In the genomic region with DNA sequence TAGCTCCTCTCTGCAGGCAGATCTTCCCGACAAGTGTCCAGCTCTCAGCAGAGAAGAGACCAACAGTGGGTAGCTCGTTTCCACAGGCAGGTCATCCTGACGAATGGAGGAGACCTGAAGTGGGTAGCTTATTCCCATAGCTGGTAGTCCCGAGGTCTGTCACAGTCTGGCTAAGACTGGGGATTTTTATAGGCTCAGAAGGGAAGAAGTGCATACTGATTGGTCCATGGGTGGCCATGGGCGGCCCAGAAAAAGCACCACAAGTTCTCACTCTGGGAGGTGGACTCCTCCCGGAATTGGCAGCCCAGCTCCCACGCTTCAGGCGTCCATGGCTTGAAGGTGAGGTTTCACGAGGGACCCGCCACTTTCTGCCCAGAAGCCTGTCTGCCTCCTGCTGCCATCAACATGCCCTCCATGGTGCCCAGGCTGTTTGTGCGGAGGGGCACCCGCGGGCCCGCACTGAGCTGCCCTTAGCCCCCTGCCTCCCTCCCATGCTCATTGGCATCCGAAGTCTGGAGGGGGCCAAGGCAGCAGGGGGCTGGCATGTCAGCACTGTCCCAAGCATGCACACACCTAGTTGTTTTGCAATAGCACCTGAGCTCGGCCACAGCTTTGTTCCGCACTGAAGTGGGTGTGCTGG, we compare ENCODE assay signal across 25 cellular contexts. TPM values are rescaled to one million over a fixed set of nuclear protein-coding genes. Genes with fewer than 3 reads are reported as not detected.
DNase-seq lines count a peak whose midpoint lies in the region; ATAC-seq, FAIRE-seq and TF ChIP-seq lines count a peak whose summit lies in the region.
"Had no signal": no experiment of that assay in that cellular context is flagged by ENCODE, and none has a peak within 500 bp of the region (broad histone marks: within the 10 kb centered on the region; RNA-seq: fewer than 3 reads in every experiment).

No MANE protein-coding gene starts in this region.

- no peak for TF ChIP-seq RAD21 in HCT116 (IDR thresholded peaks at IDR 0.05; ENCODE audit: low read depth)

- H4K20me1 ChIP-seq in HCT116 (ENCODE audit: insufficient read depth) = no peaks in the 10 kb centered on the region

- H3K36me3 ChIP-seq in HCT116 (ENCODE audit: control insufficient read depth in 1 of 2, insufficient read depth in 2 of 2, low read length in 2 of 2) (no peaks in the 10 kb centered on the region), bronchial epithelial cell (ENCODE audit: control insufficient read depth, insufficient read depth, low read length) (no peaks in the 10 kb centered on the region), stomach (no peaks in the 10 kb centered on the region)
- H3K36me3 ChIP-seq: HAP-1 had no signal

- no peak overlapping the region for H3K4me2 ChIP-seq in HCT116 (ENCODE audit: low read length)

- H3K27me3 ChIP-seq in HCT116 (ENCODE audit: insufficient read depth, low read length) (peaks cover 4% of the 10 kb centered on the region; the same call in 1 of the 2 replicates), bronchial epithelial cell (ENCODE audit: control insufficient read depth, insufficient read depth, low read length) (no peaks in the 10 kb centered on the region), stomach (peaks cover 0 to 24% (median 18%) of the 10 kb centered on the region in 3 donors)

- H3K4me3 ChIP-seq in HCT116 (replicated peaks in 1 of 2; ENCODE audit: low read depth in 1 of 2, low read length in 2 of 2) (no peak overlapping the region), bronchial epithelial cell (ENCODE audit: low read depth, low read length) (no peak overlapping the region), stomach (no peak overlapping the region)
- H3K4me3 ChIP-seq: HAP-1 had no signal

- TF ChIP-seq CTCF in HCT116 (IDR thresholded peaks at IDR 0.05 in 2 of 3, conservative IDR thresholded peaks at IDR 0.05 in 1 of 3; ENCODE audit: borderline replicate concordance in 1 of 3, insufficient read depth in 1 of 3, low read depth in 2 of 3, low read length in 2 of 3) (no peak), bronchial epithelial cell (IDR thresholded peaks at IDR 0.05; ENCODE audit: insufficient read depth, low read length, severe bottlenecking) (no peak), stomach (IDR thresholded peaks at IDR 0.05) (no peak)

- FAIRE-seq in bronchial epithelial cell (lab: Jason Lieb, UNC) = peak; percentile 7
- FAIRE-seq: A204.1, GM12891, GM18507, H54 had no signal

- H3K9me3 ChIP-seq in HCT116 (ENCODE audit: control insufficient read depth in 1 of 2, insufficient read depth in 1 of 2, low read depth in 1 of 2, low read length in 2 of 2) = no peaks in the 10 kb centered on the region
- H3K9me3 ChIP-seq in stomach = peaks cover 0 to 6% (median 2%) of the 10 kb centered on the region in 4 donors

- H2AFZ ChIP-seq in HCT116 (ENCODE audit: low read depth, low read length, poor library complexity, severe bottlenecking) = no peak overlapping the region

- no peak for TF ChIP-seq EP300 in stomach (IDR thresholded peaks at IDR 0.05)

- no TSS peak for BruUV-seq in HCT116 (replicated peaks; lab: Mats Ljungman, UMichigan)

- TF ChIP-seq POLR2A in HCT116 (IDR thresholded peaks at IDR 0.05; ENCODE audit: borderline replicate concordance, extremely low read depth, insufficient read depth, insufficient read length) (no peak), stomach (IDR thresholded peaks at IDR 0.05) (no peak)

- POLR2A ChIA-PET in HCT116 (lab: Charles Lee) = no interaction called here

- 75 to 83% (median 77%) methylated on average over 10 to 17 of the region's 17 CpGs for whole genome bisulfite sequencing in stomach, 5 donors

- CTCF ChIA-PET in HCT116 (lab: Charles Lee) = interaction anchor here (0.9 kb wide), 1 partner anchor 27 kb away, joined by 3 read pairs; no protein-coding TSS in a partner anchor

- no peak overlapping the region for H3K27ac ChIP-seq in HCT116 (ENCODE audit: low read depth, low read length)
- H3K27ac ChIP-seq in stomach = no peak overlapping the region
- H3K27ac ChIP-seq: 22Rv1 had no signal

- 0 out of 2 replicates have a peak, but pooled peaks have one; percentile 34 for ATAC-seq in HCT116

- H3K9ac ChIP-seq in HCT116 (ENCODE audit: low read length) = no peak overlapping the region

- H3K9me2 ChIP-seq in HCT116 (ENCODE audit: insufficient read depth) = no peaks in the 10 kb centered on the region

- peak; percentile 5 for DNase-seq in NCI-H146 (lab: John Stamatoyannopoulos, UW)
- no peak for DNase-seq in NCI-H146 treated with DMSO at 0.1 percent for 48 hours (lab: John Stamatoyannopoulos, UW; ENCODE audit: unreplicated experiment)
- no peak for DNase-seq in HCT116 (ENCODE audit: low read depth, low spot score)
- DNase-seq in bronchial epithelial cell (ENCODE audit: low read depth) = no peak
- no peak for DNase-seq in SHP77 (lab: John Stamatoyannopoulos, UW)
- DNase-seq in NCI-H187 treated with DMSO at 0.1 percent for 48 hours (lab: John Stamatoyannopoulos, UW) = no peak
- DNase-seq in stomach = no peak
- DNase-seq: ACHN; C1 segment of cervical spinal cord; Calu3; CD4-positive, alpha-beta memory T cell; COR-L47; DMS53; DMS79 treated with DMSO at 0.1 percent for 48 hours; GF-D8; GOT3 had no signal

- H3K4me1 ChIP-seq in HCT116 (ENCODE audit: control insufficient read depth in 1 of 2, insufficient read depth in 2 of 2, low read length in 2 of 2) = no peaks in the 10 kb centered on the region
- H3K4me1 ChIP-seq in stomach = no peaks in the 10 kb centered on the region
- H3K4me1 ChIP-seq: HAP-1 had no signal

- RAD21 ChIA-PET in HCT116 (lab: Charles Lee; ENCODE audit: low non-redundant PET in 1 of 2, low total read pairs in 2 of 2, uncharacterized antibody in 2 of 2, unreplicated experiment in 2 of 2) = no interaction called here

- H3K79me2 ChIP-seq in HCT116 (ENCODE audit: insufficient read depth, low read length) = no peaks in the 10 kb centered on the region

- intact Hi-C loops in HCT116 (cut with micrococcal nuclease) (no loop called here), stomach (cut with DNase I; ENCODE audit: low total_unique reads) (no loop called here)

TF ChIP-seq in HCT116, 20 proteins besides CTCF, POLR2A, EP300 and RAD21:
- TF ChIP-seq, protein P1, sequence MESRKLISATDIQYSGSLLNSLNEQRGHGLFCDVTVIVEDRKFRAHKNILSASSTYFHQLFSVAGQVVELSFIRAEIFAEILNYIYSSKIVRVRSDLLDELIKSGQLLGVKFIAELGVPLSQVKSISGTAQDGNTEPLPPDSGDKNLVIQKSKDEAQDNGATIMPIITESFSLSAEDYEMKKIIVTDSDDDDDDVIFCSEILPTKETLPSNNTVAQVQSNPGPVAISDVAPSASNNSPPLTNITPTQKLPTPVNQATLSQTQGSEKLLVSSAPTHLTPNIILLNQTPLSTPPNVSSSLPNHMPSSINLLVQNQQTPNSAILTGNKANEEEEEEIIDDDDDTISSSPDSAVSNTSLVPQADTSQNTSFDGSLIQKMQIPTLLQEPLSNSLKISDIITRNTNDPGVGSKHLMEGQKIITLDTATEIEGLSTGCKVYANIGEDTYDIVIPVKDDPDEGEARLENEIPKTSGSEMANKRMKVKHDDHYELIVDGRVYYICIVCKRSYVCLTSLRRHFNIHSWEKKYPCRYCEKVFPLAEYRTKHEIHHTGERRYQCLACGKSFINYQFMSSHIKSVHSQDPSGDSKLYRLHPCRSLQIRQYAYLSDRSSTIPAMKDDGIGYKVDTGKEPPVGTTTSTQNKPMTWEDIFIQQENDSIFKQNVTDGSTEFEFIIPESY (IDR thresholded peaks at IDR 0.05; ENCODE audit: extremely low read depth, insufficient replicate concordance, low read length) = no peak
- TF ChIP-seq ELF1 (IDR thresholded peaks at IDR 0.05; ENCODE audit: borderline replicate concordance, low read depth) (no peak), ZNF274 (IDR thresholded peaks at IDR 0.05; ENCODE audit: low read depth, low read length) (no peak), ZFX (IDR thresholded peaks at IDR 0.05) (no peak), POLR2AphosphoS5 (IDR thresholded peaks at IDR 0.05; ENCODE audit: low read depth, low read length) (no peak)
- TF ChIP-seq, protein P2, sequence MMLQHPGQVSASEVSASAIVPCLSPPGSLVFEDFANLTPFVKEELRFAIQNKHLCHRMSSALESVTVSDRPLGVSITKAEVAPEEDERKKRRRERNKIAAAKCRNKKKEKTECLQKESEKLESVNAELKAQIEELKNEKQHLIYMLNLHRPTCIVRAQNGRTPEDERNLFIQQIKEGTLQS (IDR thresholded peaks at IDR 0.05) = no peak
- TF ChIP-seq, protein P3, sequence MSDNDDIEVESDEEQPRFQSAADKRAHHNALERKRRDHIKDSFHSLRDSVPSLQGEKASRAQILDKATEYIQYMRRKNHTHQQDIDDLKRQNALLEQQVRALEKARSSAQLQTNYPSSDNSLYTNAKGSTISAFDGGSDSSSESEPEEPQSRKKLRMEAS (IDR thresholded peaks at IDR 0.05) = no peak

RNA-seq across cellular contexts. Expression of a gene that starts 9.9 kb away (rescaled TPM):
- total RNA-seq in HCT116 (2021; ENCODE audit: unreplicated experiment) (not detected), bronchial epithelial cell (0.13 TPM in 1 of 2 replicates, not detected in the other), stomach (10 to 100 TPM in 1 of 5 donors, 1 to 10 TPM in 3, under 1 TPM in 1; 0.58 to 27.2 (median 3.6) TPM)
- polyA plus RNA-seq in HCT116 (2012) = 0.12 and 0.19 TPM in 2 replicates
- 1 to 10 TPM; 3.6 to 6.4 (median 4.2) TPM for polyA plus RNA-seq in stomach
- total RNA-seq: Calu3; CD4-positive, alpha-beta memory T cell had no signal
- polyA plus RNA-seq: CD4-positive, alpha-beta memory T cell had no signal

RNA-seq across cellular contexts. Expression of a gene that starts 38.9 kb away (rescaled TPM):
- 0.12 TPM for total RNA-seq in HCT116 (2021; ENCODE audit: unreplicated experiment)
- polyA plus RNA-seq in HCT116 (2012) = not detected in 2 replicates
- total RNA-seq in bronchial epithelial cell = not detected in 2 replicates
- total RNA-seq in stomach = 10 to 100 TPM in 2 of 5 donors, 1 to 10 TPM in 1, not detected in 2; 1.2 to 51.9 (median 11.4) TPM
- polyA plus RNA-seq in stomach = 1 to 10 TPM in 1 of 3 donors, under 1 TPM in 1, not detected in 1; 0.62 to 1.3 TPM
- total RNA-seq: Calu3; CD4-positive, alpha-beta memory T cell; Daoy; G401 had no signal
- polyA plus RNA-seq: BJ; CD4-positive, alpha-beta memory T cell had no signal
